Comparison of ENCODE assay signal across 16 cellular contexts in the genomic region with DNA sequence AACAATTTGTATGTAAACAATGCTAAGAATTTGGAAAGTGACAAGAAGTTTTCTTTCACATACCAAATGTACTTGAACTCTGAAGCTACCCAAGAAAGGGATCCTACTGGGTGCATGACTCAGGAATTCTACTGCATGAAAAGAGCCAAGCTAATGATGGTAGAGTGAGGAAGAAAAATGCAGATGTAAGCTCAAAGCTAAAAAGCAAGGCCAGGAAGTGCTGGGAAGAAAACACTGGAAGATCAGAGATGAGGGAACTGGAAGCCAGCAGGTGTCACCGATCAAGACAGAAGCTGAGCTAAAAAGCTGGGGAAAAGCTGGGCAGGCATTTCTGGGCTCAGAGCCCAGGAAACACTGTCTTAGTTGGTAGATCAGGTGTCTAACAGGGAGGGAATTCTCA.
DNase-seq lines count a peak whose midpoint lies in the region; TF ChIP-seq lines count a peak whose summit lies in the region.
"Had no signal": no experiment of that assay in that cellular context is flagged by ENCODE, and none has a peak within 500 bp of the region (broad histone marks: within the 10 kb centered on the region; RNA-seq: fewer than 3 reads in every experiment).

No MANE protein-coding gene starts in this region.

- H3K4me1 ChIP-seq in iPS DF 6.9 (ENCODE audit: control insufficient read depth, insufficient read depth, low read length), result 0 out of 2 replicates have a peak, but pooled peaks cover 1% of the 10 kb centered on the region
- H3K4me1 ChIP-seq: esophagus squamous epithelium, heart right ventricle, left lung had no signal

- H3K4me3 ChIP-seq in iPS DF 6.9 (ENCODE audit: low read length) (no peak overlapping the region), coronary artery (no peak overlapping the region)
- H3K4me3 ChIP-seq: esophagus squamous epithelium, heart right ventricle, left lung had no signal

- no CpG with 5 or more reads among the region's 1 CpG for WGBS in iPS DF 6.9 (ENCODE audit: insufficient coverage, insufficient read length)

- peak; percentile 18 for DNase-seq in A172 (ENCODE audit: low spot score)
- peak; percentile 24 for DNase-seq in ELF-1 (ENCODE audit: low read depth, low spot score)
- DNase-seq in NCI-H69 (lab: John Stamatoyannopoulos, UW), result peak; percentile 78
- peak; percentile 78 for DNase-seq in iPS DF 6.9 (ENCODE audit: low read depth, low spot score)
- DNase-seq in UCSD-AML1 (lab: John Stamatoyannopoulos, UW; ENCODE audit: unreplicated experiment), result no peak
- no peak for DNase-seq in coronary artery (ENCODE audit: low spot score)
- no peak for DNase-seq in T-helper 2 cell
- no peak for DNase-seq in stimulated activated CD4-positive, alpha-beta T cell treated with anti-CD3 and anti-CD28 coated beads, Interleukin-2, amount 100 ng/mL, for 48 hours
- DNase-seq: activated CD4-positive, alpha-beta T cell treated with anti-CD3 and anti-CD28 coated beads for 48 hours; brain microvascular endothelial cell; COR-L47; esophagus squamous epithelium; heart right ventricle; left lung; NCI-H2029 treated with DMSO at 0.1 percent for 48 hours; stimulated activated naive CD8-positive, alpha-beta T cell treated with anti-CD3 and anti-CD28 coated beads, Interleukin-15, Interleukin-2, amounts not matched to agents 100 U/mL and 50 U/mL, for 24 hours had no signal

- TF ChIP-seq CTCF in coronary artery (IDR thresholded peaks at IDR 0.05), result no peak

- H3K27ac ChIP-seq in iPS DF 6.9 (ENCODE audit: low read length) (no peak overlapping the region), coronary artery (no peak overlapping the region)
- H3K27ac ChIP-seq: brain microvascular endothelial cell, esophagus squamous epithelium, heart right ventricle, left lung had no signal

- H3K27me3 ChIP-seq in iPS DF 6.9 (ENCODE audit: control insufficient read depth, insufficient read depth, low read length), result no peaks in the 10 kb centered on the region
- H3K27me3 ChIP-seq: brain microvascular endothelial cell, esophagus squamous epithelium, heart right ventricle, left lung had no signal

- no peaks in the 10 kb centered on the region for H3K9me3 ChIP-seq in iPS DF 6.9 (ENCODE audit: control insufficient read depth, insufficient read depth, low read length)
- H3K9me3 ChIP-seq: esophagus squamous epithelium, heart right ventricle, left lung had no signal

- no peaks in the 10 kb centered on the region for H3K36me3 ChIP-seq in iPS DF 6.9 (ENCODE audit: control insufficient read depth, insufficient read depth, low read length)
- H3K36me3 ChIP-seq: brain microvascular endothelial cell, esophagus squamous epithelium, heart right ventricle, left lung had no signal

Comparison
In these comparisons a context has a peak if more than half of its experiments do, and no peak if none do; other contexts are left out.
1. DNase-seq: peak in A172 (single experiment), ELF-1 (single experiment), NCI-H69 (single experiment) and iPS DF 6.9 (single experiment); none in UCSD-AML1 (single experiment), coronary artery (single experiment), T-helper 2 cell (0 of 5) and stimulated activated CD4-positive, alpha-beta T cell treated with anti-CD3 and anti-CD28 coated beads, Interleukin-2, amount 100 ng/mL, for 48 hours (0 of 2).